17 cellular contexts compared by ENCODE assay signal in the genomic region with DNA sequence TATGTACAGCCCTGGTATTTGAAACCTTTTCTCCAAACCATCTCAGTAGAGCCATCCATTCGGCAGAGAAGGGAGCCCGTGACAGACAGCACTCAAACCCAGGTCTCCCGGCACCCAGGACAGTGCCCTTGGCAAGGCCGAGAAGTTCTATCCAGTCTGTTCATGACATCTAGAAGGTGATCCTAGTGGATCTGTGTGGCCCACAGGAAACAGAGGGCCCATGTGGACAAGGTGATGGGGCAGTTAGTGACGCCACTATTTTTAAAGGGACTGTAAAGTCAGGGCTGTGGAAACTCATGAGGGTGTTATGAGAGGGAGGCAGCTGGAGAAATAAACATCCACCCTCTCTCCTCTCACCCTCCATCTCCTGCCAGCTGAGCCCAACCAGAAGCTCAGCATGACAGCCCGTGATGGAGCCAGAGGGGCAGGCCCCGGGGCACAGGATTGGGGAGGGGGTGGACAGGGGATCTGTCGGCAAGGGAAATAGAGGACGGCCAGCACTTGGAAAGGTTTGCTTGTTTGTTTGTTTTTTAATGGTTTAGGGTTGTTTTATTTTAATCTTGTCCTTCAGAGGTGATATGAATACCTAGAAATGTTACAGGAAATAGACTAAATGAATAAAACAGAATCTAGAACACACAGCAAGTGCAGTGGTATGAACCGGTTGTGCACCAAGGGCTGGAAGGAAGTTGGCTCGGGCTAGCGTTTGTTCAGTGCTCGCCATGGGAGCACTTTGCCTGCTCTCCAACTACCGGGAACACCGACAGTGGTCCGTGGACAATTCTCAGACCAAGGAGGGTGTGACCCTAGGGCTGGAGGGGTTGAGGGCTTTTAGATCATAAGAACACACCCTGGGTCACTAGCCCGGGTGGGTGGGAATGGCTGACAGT.
"Had no signal": no experiment of that assay in that cellular context is flagged by ENCODE, and none has a peak within 500 bp of the region (broad histone marks: within the 10 kb centered on the region; RNA-seq: fewer than 3 reads in every experiment).

No MANE protein-coding gene starts in this region.

- H3K9me3 ChIP-seq: SK-N-SH had no signal

- H3K9ac ChIP-seq: SK-N-SH had no signal

- DNase-seq: activated CD4-positive, alpha-beta T cell treated with anti-CD3 and anti-CD28 coated beads, Interleukin-2, amount 50 U/mL, for 4 hours; activated CD4-positive, CD25-positive, alpha-beta regulatory T cell treated with anti-CD3 and anti-CD28 coated beads, Interleukin-2, amount 50 U/mL, for 72 hours; activated T-cell treated with anti-CD3 and anti-CD28 coated beads, Interleukin-2, amount 50 U/mL, for 1 hour; central memory CD4-positive, alpha-beta T cell; cortex of kidney; effector CD8-positive, alpha-beta T cell; left colon; mammary epithelial cell; naive B cell; SK-N-SH; stimulated activated CD4-positive, alpha-beta T cell treated with anti-CD3 and anti-CD28 coated beads, Interleukin-15, amount 100 ng/mL, for 24 hours; stimulated activated CD4-positive, alpha-beta T cell treated with anti-CD3 and anti-CD28 coated beads, Interleukin-4, amount 100 ng/mL, for 24 hours; T-cell; T1000 had no signal

- H3K27ac Mint-ChIP-seq: activated T-helper 2 cell treated with anti-CD3 and anti-CD28 coated beads, Interferon-gamma antibody, Interleukin-2, Interleukin-4, amounts not matched to agents 10 μg/mL and 5 μg/mL and 100 μg/mL, durations not matched to agents 14 hours and 24 hours and 36 hours; stimulated activated naive CD8-positive, alpha-beta T cell treated with anti-CD3 and anti-CD28 coated beads, Interleukin-15, Interleukin-2, amounts not matched to agents 100 ng/mL and 50 ng/mL, for 24 hours; T-cell had no signal

- H3K4me2 ChIP-seq: SK-N-SH had no signal

- H3K36me3 Mint-ChIP-seq: activated naive CD4-positive, alpha-beta T cell treated with anti-CD3 and anti-CD28 coated beads, Interleukin-2, amount 50 U/mL, for 72 hours; T-cell had no signal

- H3K9me3 Mint-ChIP-seq: activated naive CD4-positive, alpha-beta T cell treated with anti-CD3 and anti-CD28 coated beads, Interleukin-2, amount 50 U/mL, for 72 hours; activated T-helper 2 cell treated with anti-CD3 and anti-CD28 coated beads, Interferon-gamma antibody, Interleukin-2, Interleukin-4, amounts not matched to agents 10 μg/mL and 5 μg/mL and 100 μg/mL, durations not matched to agents 14 hours and 24 hours and 36 hours; T-cell had no signal

- H3K27me3 Mint-ChIP-seq: naive B cell had no signal

- H3K4me3 Mint-ChIP-seq: naive B cell; stimulated activated naive CD8-positive, alpha-beta T cell treated with anti-CD3 and anti-CD28 coated beads, Interleukin-15, Interleukin-2, amounts not matched to agents 100 ng/mL and 50 ng/mL, for 24 hours; T-cell had no signal

- H3K4me1 Mint-ChIP-seq: T-cell had no signal

- ATAC-seq: activated naive CD4-positive, alpha-beta T cell treated with anti-CD3 and anti-CD28 coated beads, Interleukin-2, amount 50 U/mL, for 72 hours; left colon; T-cell had no signal
